ENCODE assay signal across 8 cellular contexts in genomic region chr1:110524311-110525249, GRCh38. TPM values are rescaled to one million over a fixed set of nuclear protein-coding genes. Genes with fewer than 3 reads are reported as not detected.
DNase-seq lines count a peak whose midpoint lies in the region; ATAC-seq and TF ChIP-seq lines count a peak whose summit lies in the region.

No MANE protein-coding gene starts in this region.

- no peaks in the 10 kb centered on the region for H3K9me3 Mint-ChIP-seq in GM23338
- no peaks in the 10 kb centered on the region for H3K9me3 Mint-ChIP-seq in natural killer cell treated with Interleukin-12 subunit alpha and Interleukin-12 subunit beta and Interleukin-15 and Interleukin-18, amount 100 ng/mL, for 72 hours

- H3K9me2 ChIP-seq in GM23338 (ENCODE audit: insufficient read depth), result no peaks in the 10 kb centered on the region

- H3K36me3 ChIP-seq in GM23338 (ENCODE audit: insufficient read depth), result no peaks in the 10 kb centered on the region

- TF ChIP-seq CTCF in AG10803 (conservative IDR thresholded peaks at IDR 0.05; ENCODE audit: low read length) (peak; percentile 51), GM23338 (conservative IDR thresholded peaks at IDR 0.05; ENCODE audit: low read depth in 2 of 2) (peak; percentile 75 to 97), epithelial cell of esophagus (IDR thresholded peaks at IDR 0.05; ENCODE audit: insufficient read depth, low read depth, low read length, missing control alignments) (peak; percentile 67)

- H3K4me1 ChIP-seq in GM23338 (ENCODE audit: insufficient read depth), result peaks cover 5% of the 10 kb centered on the region; the same call in 1 of the 2 replicates

- no peaks in the 10 kb centered on the region for H3K79me2 ChIP-seq in GM23338 (replicated peaks; ENCODE audit: insufficient read depth)

- H3K4me3 Mint-ChIP-seq in GM23338, result no peak overlapping the region
- no peak overlapping the region for H3K4me3 Mint-ChIP-seq in natural killer cell treated with Interleukin-12 subunit alpha and Interleukin-12 subunit beta and Interleukin-15 and Interleukin-18, amount 100 ng/mL, for 72 hours

- H2AFZ ChIP-seq in GM23338, result peak overlapping the region; percentile 98

- no peaks in the 10 kb centered on the region for H3K27me3 ChIP-seq in GM23338 (ENCODE audit: insufficient read depth)

- H3F3A ChIP-seq in GM23338 (replicated peaks; ENCODE audit: low read depth), result no peaks in the 10 kb centered on the region

- no peak overlapping the region; the same call in 1 of the 2 replicates for H3K4me2 ChIP-seq in GM23338

- no peaks in the 10 kb centered on the region for H3K36me3 Mint-ChIP-seq in GM23338 (ENCODE audit: low read depth)
- no peaks in the 10 kb centered on the region for H3K36me3 Mint-ChIP-seq in natural killer cell treated with Interleukin-12 subunit alpha and Interleukin-12 subunit beta and Interleukin-15 and Interleukin-18, amount 100 ng/mL, for 72 hours

- peaks cover 14% of the 10 kb centered on the region for H3K27me3 Mint-ChIP-seq in GM23338 (ENCODE audit: insufficient read depth, low read depth, poor library complexity)
- peaks cover 22 to 47% of the 10 kb centered on the region in 2 donors for H3K27me3 Mint-ChIP-seq in natural killer cell treated with Interleukin-12 subunit alpha and Interleukin-12 subunit beta and Interleukin-15 and Interleukin-18, amount 100 ng/mL, for 72 hours

- no peaks in the 10 kb centered on the region for H3K4me1 Mint-ChIP-seq in GM23338
- peaks cover 0 to 3% of the 10 kb centered on the region in 2 donors for H3K4me1 Mint-ChIP-seq in natural killer cell treated with Interleukin-12 subunit alpha and Interleukin-12 subunit beta and Interleukin-15 and Interleukin-18, amount 100 ng/mL, for 72 hours (ENCODE audit: low read depth in 2 of 2)

- DNase-seq in AG10803 (ENCODE audit: low read depth) (no peak), GM23338 (ENCODE audit: low spot score) (peak; percentile 86), NCI-H69 (lab: John Stamatoyannopoulos, UW) (peak; percentile 72), epithelial cell of esophagus (ENCODE audit: low read depth) (peak; percentile 53), superior temporal gyrus (ENCODE audit: extremely low spot score) (peak; percentile 82)
- DNase-seq in activated CD8-positive, alpha-beta memory T cell treated with anti-CD3 and anti-CD28 coated beads for 24 hours, result peak; percentile 75
- DNase-seq in natural killer cell treated with Interleukin-12 subunit alpha and Interleukin-12 subunit beta and Interleukin-15 and Interleukin-18, amount 100 ng/mL, for 72 hours (ENCODE audit: low spot score), result peak; percentile 69

- no peak overlapping the region for H3K4me3 ChIP-seq in AG10803 (ENCODE audit: low read length)
- H3K4me3 ChIP-seq in GM23338, result no peak overlapping the region
- no peak overlapping the region for H3K4me3 ChIP-seq in epithelial cell of esophagus (ENCODE audit: low read length)

- ATAC-seq in GM23338, result peak; percentile 96
- peak; percentile 43 to 48 for ATAC-seq in natural killer cell treated with Interleukin-12 subunit alpha and Interleukin-12 subunit beta and Interleukin-15 and Interleukin-18, amount 100 ng/mL, for 72 hours
- no peak for ATAC-seq in GM19452 (IDR thresholded peaks at IDR 0.05; ENCODE audit: unreplicated experiment)

- no peak overlapping the region for H3K27ac ChIP-seq in GM23338 (ENCODE audit: low read depth)

- H4K20me1 ChIP-seq in GM23338 (replicated peaks; ENCODE audit: insufficient read depth), result no peaks in the 10 kb centered on the region

- H3K27ac Mint-ChIP-seq in GM23338, result no peak overlapping the region
- H3K27ac Mint-ChIP-seq in natural killer cell treated with Interleukin-12 subunit alpha and Interleukin-12 subunit beta and Interleukin-15 and Interleukin-18, amount 100 ng/mL, for 72 hours, result no peak overlapping the region

TF ChIP-seq in GM23338, 12 proteins besides CTCF, POLR2A, EP300 and RAD21:
- TF ChIP-seq NANOG (IDR thresholded peaks at IDR 0.05; ENCODE audit: borderline replicate concordance) (no peak), ZNF331 (CRISPR knock-in tag; IDR thresholded peaks at IDR 0.05; ENCODE audit: low read depth) (no peak), CREB1 (CRISPR knock-in tag; IDR thresholded peaks at IDR 0.05; ENCODE audit: low read depth) (peak; percentile 46; the same call in 1 of the 2 replicates), REST (IDR thresholded peaks at IDR 0.05; ENCODE audit: unreplicated experiment) (no peak), ETS1 (IDR thresholded peaks at IDR 0.05) (no peak), EZH2 (IDR thresholded peaks at IDR 0.05; ENCODE audit: low read depth, unreplicated experiment) (no peak)

RNA-seq across cellular contexts. Expression of gene KCNA10, which starts 5.6 kb away (rescaled TPM):
- not detected in 2 replicates for total RNA-seq in GM23338 (2014; rRNA removed; shearing (Covaris generic))
- polyA plus RNA-seq in GM23338 (2016; fragmentation: Nextera tagmentation; extraction: Ambion mirVana), result not detected in 2 replicates
- total RNA-seq in natural killer cell treated with Interleukin-12 subunit alpha and Interleukin-12 subunit beta and Interleukin-15 and Interleukin-18, amount 100 ng/mL, for 72 hours, result not detected
